ENCODE assay signal across 8 cellular contexts in genomic region chr9:124894741-124895170, GRCh38. TPM values are rescaled to one million over a fixed set of nuclear protein-coding genes. Genes with fewer than 3 reads are reported as not detected.
DNase-seq lines count a peak whose midpoint lies in the region; ATAC-seq and TF ChIP-seq lines count a peak whose summit lies in the region.

No MANE protein-coding gene starts in this region.

- POLR2A ChIA-PET in WTC11 (lab: Charles Lee): interaction anchor here (0.8 kb wide), 1 partner anchor 38 kb away, joined by 3 read pairs; no protein-coding TSS in a partner anchor

- TF ChIP-seq CTCF in HFF-Myc (IDR thresholded peaks at IDR 0.05; ENCODE audit: low read depth, low read length, missing control alignments) (peak; percentile 56), WTC11 (IDR thresholded peaks at IDR 0.05) (no peak), fibroblast of mammary gland (conservative IDR thresholded peaks at IDR 0.05; ENCODE audit: control insufficient read depth, insufficient read depth, low read depth, low read length) (peak; percentile 68)

- no peaks in the 10 kb centered on the region for H3K27me3 Mint-ChIP-seq in WTC11 (ENCODE audit: low read depth)

- peaks cover 7% of the 10 kb centered on the region; the same call in 1 of the 2 replicates for H3K4me1 Mint-ChIP-seq in WTC11

- peaks cover 5% of the 10 kb centered on the region; the same call in 1 of the 2 replicates for H3K36me3 Mint-ChIP-seq in WTC11

- peak overlapping the region; percentile 61 for H3K27ac Mint-ChIP-seq in WTC11

- ATAC-seq in WTC11: peak; percentile 92
- no peak for ATAC-seq in HG02623 (IDR thresholded peaks at IDR 0.05; ENCODE audit: unreplicated experiment)
- no peak for ATAC-seq in GM18505 (IDR thresholded peaks at IDR 0.05; ENCODE audit: unreplicated experiment)

- CTCF ChIA-PET in WTC11 (lab: Charles Lee): interaction anchor here (0.8 to 2.9 kb wide), 9 partner anchors 13 to 347 kb away, joined by 3 to 16 read pairs (median 4); partner anchors contain the start of genes ARPC5L, RPL35 and WDR38

- TF ChIP-seq POLR2A in GM18505 (IDR thresholded peaks at IDR 0.05; ENCODE audit: borderline replicate concordance, extremely low read depth, insufficient read depth, insufficient read length): no peak

- DNase-seq in DMS 273 (lab: John Stamatoyannopoulos, UW; ENCODE audit: unreplicated experiment) (peak; percentile 64), DMS 273 treated with DMSO at 0.1 percent for 48 hours (lab: John Stamatoyannopoulos, UW) (no peak), HFF-Myc (ENCODE audit: extremely low read depth, low read depth) (peak; percentile 14), WTC11 (ENCODE audit: low spot score) (peak; percentile 39), fibroblast of mammary gland (ENCODE audit: low read depth) (peak; percentile 64), posterior vena cava (ENCODE audit: low spot score) (peak; percentile 6)

- intact Hi-C loops in posterior vena cava (cut with DNase I): no loop called here

- no peaks in the 10 kb centered on the region for H3K9me3 Mint-ChIP-seq in WTC11

- H3K4me3 ChIP-seq in HFF-Myc (replicated peaks; ENCODE audit: low read depth, low read length): no peak overlapping the region
- H3K4me3 ChIP-seq in fibroblast of mammary gland (ENCODE audit: control insufficient read depth, low read depth, low read length): no peak overlapping the region

- H3K4me3 Mint-ChIP-seq in WTC11: no peak overlapping the region

TF ChIP-seq in WTC11, 78 proteins besides CTCF, POLR2A, EP300 and RAD21 (continues in another document):
- no peak for TF ChIP-seq AFF4 (CRISPR knock-in tag; IDR thresholded peaks at IDR 0.05; ENCODE audit: borderline replicate concordance)
- TF ChIP-seq IRF1 (CRISPR knock-in tag; IDR thresholded peaks at IDR 0.05): no peak
- no peak for TF ChIP-seq ZNF532 (CRISPR knock-in tag; IDR thresholded peaks at IDR 0.05; ENCODE audit: borderline replicate concordance)
- TF ChIP-seq GRHL2 (CRISPR knock-in tag; IDR thresholded peaks at IDR 0.05; ENCODE audit: insufficient replicate concordance, severe bottlenecking): no peak
- TF ChIP-seq IRF2 (CRISPR knock-in tag; IDR thresholded peaks at IDR 0.05; ENCODE audit: borderline replicate concordance, low read depth): no peak
- no peak for TF ChIP-seq E2F5 (CRISPR knock-in tag; IDR thresholded peaks at IDR 0.05)
- TF ChIP-seq OVOL2 (CRISPR knock-in tag; IDR thresholded peaks at IDR 0.05; ENCODE audit: borderline replicate concordance): no peak
- TF ChIP-seq ERG (CRISPR knock-in tag; IDR thresholded peaks at IDR 0.05): no peak
- TF ChIP-seq E2F4 (CRISPR knock-in tag; IDR thresholded peaks at IDR 0.05; ENCODE audit: borderline replicate concordance, low read depth): no peak
- no peak for TF ChIP-seq JAZF1 (CRISPR knock-in tag; IDR thresholded peaks at IDR 0.05)

RNA-seq across cellular contexts. Expression of gene ARPC5L, which starts 32.8 kb away (rescaled TPM):
- total RNA-seq in WTC11 (2021) (40.0 to 47.2 TPM (median 40.5 TPM) in 3 replicates), posterior vena cava (10 to 100 TPM; 23.1 to 23.4 TPM)

RNA-seq across cellular contexts. Expression of gene RPL35, which starts 33.0 kb away (rescaled TPM):
- total RNA-seq in WTC11 (2021) (1,710 to 1,958 TPM (median 1,927 TPM) in 3 replicates), posterior vena cava (1,000 to 10,000 TPM in 1 of 2 donors, 100 to 1,000 TPM in 1; 997 to 1,074 TPM)

RNA-seq across cellular contexts. Expression of gene WDR38, which starts 41.5 kb away (rescaled TPM):
- total RNA-seq in WTC11 (2021) (not detected in 3 replicates), posterior vena cava (not detected)

RNA-seq across cellular contexts. Expression of gene GOLGA1, which starts 46.1 kb away (rescaled TPM):
- total RNA-seq in WTC11 (2021) (8.7 to 11.6 TPM (median 9.6 TPM) in 3 replicates), posterior vena cava (10 to 100 TPM; 21.0 to 21.5 TPM)
